ENCODE assay signal across 12 cellular contexts in the genomic region with DNA sequence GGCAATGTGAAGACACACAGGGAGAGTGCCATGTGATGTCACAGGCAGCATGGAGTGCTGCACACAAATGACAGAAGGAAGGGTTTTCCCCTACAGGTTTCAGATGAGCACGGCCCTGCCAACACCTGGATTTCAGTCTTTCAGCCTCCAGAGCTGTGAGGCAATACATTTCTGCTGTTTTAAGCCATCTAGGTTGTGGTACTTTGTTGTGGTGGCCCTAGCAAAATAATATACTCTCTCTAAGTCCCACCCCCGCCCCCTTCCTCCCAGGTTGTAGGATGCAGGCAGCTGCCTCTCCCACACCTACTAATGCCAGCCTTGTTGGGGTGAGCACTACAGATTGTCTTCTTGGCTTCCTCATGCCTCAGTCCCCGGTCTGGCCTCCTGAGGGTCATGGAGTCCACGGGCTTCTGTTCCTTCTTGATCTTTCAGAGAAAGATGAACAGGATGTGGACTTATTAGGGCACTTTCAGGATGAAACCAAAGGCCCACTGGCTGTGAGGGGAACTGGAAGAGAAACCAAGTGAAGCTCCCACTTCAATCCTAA.
DNase-seq lines count a peak whose midpoint lies in the region; ATAC-seq and TF ChIP-seq lines count a peak whose summit lies in the region.
"Had no signal": no experiment of that assay in that cellular context is flagged by ENCODE, and none has a peak within 500 bp of the region (broad histone marks: within the 10 kb centered on the region; RNA-seq: fewer than 3 reads in every experiment).

No MANE protein-coding gene starts in this region.

- H3K4me2 ChIP-seq in H9 (ENCODE audit: insufficient read depth, insufficient read length, low read length): no peak overlapping the region

- no peaks in the 10 kb centered on the region for H3K36me3 Mint-ChIP-seq in activated CD4-positive, alpha-beta memory T cell treated with anti-CD3 and anti-CD28 coated beads for 36 hours
- no peaks in the 10 kb centered on the region for H3K36me3 Mint-ChIP-seq in activated CD4-positive, alpha-beta memory T cell treated with anti-CD3 and anti-CD28 coated beads, Interleukin-2, amount 10 ng/mL, durations not matched to agents 7 days and 5 days (ENCODE audit: low read depth)
- H3K36me3 Mint-ChIP-seq in H9 (ENCODE audit: insufficient read depth in 1 of 3, low read depth in 3 of 3): no peaks in the 10 kb centered on the region; a peak in 1 of 7 replicates

- no peaks in the 10 kb centered on the region for H3K9me3 ChIP-seq in H9 (ENCODE audit: control insufficient read depth, low read depth, low read length)

- H2BK120ac ChIP-seq in H9 (ENCODE audit: low read depth, low read length, poor library complexity, severe bottlenecking): no peak overlapping the region

- H2AFZ ChIP-seq in H9 (ENCODE audit: low read length): no peak overlapping the region
- H2AFZ ChIP-seq: parathyroid adenoma had no signal

- H3K4ac ChIP-seq in H9 (ENCODE audit: low read depth, low read length): no peak overlapping the region

- DNase-seq in activated CD4-positive, alpha-beta memory T cell treated with anti-CD3 and anti-CD28 coated beads for 36 hours: peak; percentile 61
- DNase-seq in activated CD4-positive, alpha-beta memory T cell treated with anti-CD3 and anti-CD28 coated beads, Interleukin-2, amount 10 ng/mL, durations not matched to agents 7 days and 5 days: no peak
- DNase-seq in stimulated activated CD4-positive, alpha-beta T cell treated with anti-CD3 and anti-CD28 coated beads, TNF-alpha, amount 100 ng/mL, for 48 hours (ENCODE audit: low read depth in 3 of 3): peak in 2 of 3 donors; percentile 17 to 20
- DNase-seq in mucosa of gallbladder (ENCODE audit: low spot score) (no peak), H9 (no peak), UCSD-AML1 (lab: John Stamatoyannopoulos, UW; ENCODE audit: unreplicated experiment) (no peak)
- DNase-seq: NCI-H2081 treated with DMSO at 0.1 percent for 48 hours; stimulated activated naive CD4-positive, alpha-beta T cell treated with Interleukin-2 at 50 U/mL for 16 hours; T-helper 9 cell had no signal

- H3K14ac ChIP-seq in H9 (ENCODE audit: insufficient read depth, low read length): no peak overlapping the region

- CTCF ChIA-PET in activated CD4-positive, alpha-beta memory T cell treated with anti-CD3 and anti-CD28 coated beads for 36 hours (lab: Charles Lee): interaction anchor here (3.1 kb wide), 1 partner anchor 17 kb away, joined by 15 read pairs; no protein-coding TSS in a partner anchor
- CTCF ChIA-PET in activated CD4-positive, alpha-beta memory T cell treated with anti-CD3 and anti-CD28 coated beads, Interleukin-2, amount 10 ng/mL, durations not matched to agents 7 days and 5 days (lab: Charles Lee): interaction anchor here (0.8 to 1.3 kb wide), 3 partner anchors 9 to 17 kb away, joined by 3 to 4 read pairs (median 3); no protein-coding TSS in a partner anchor

- no peak overlapping the region for H2BK12ac ChIP-seq in H9 (ENCODE audit: insufficient read length, low read depth, low read length)

- H3K4me3 Mint-ChIP-seq in activated CD4-positive, alpha-beta memory T cell treated with anti-CD3 and anti-CD28 coated beads for 36 hours: no peak overlapping the region
- no peak overlapping the region for H3K4me3 Mint-ChIP-seq in activated CD4-positive, alpha-beta memory T cell treated with anti-CD3 and anti-CD28 coated beads, Interleukin-2, amount 10 ng/mL, durations not matched to agents 7 days and 5 days
- no peak overlapping the region for H3K4me3 Mint-ChIP-seq in H9

- H3K9me3 Mint-ChIP-seq in activated CD4-positive, alpha-beta memory T cell treated with anti-CD3 and anti-CD28 coated beads for 36 hours: no peaks in the 10 kb centered on the region
- no peaks in the 10 kb centered on the region for H3K9me3 Mint-ChIP-seq in activated CD4-positive, alpha-beta memory T cell treated with anti-CD3 and anti-CD28 coated beads, Interleukin-2, amount 10 ng/mL, durations not matched to agents 7 days and 5 days
- H3K9me3 Mint-ChIP-seq in H9: peaks cover 0 to 4% of the 10 kb centered on the region in 2 experiments; a peak in 1 of 5 replicates

- H2BK5ac ChIP-seq in H9 (ENCODE audit: insufficient read length, low read length): no peak overlapping the region

- no peaks in the 10 kb centered on the region for H3K79me1 ChIP-seq in H9 (ENCODE audit: insufficient read depth, low read depth, low read length, poor library complexity, severe bottlenecking)

- no peak overlapping the region for H2BK20ac ChIP-seq in H9 (ENCODE audit: low read depth, low read length, poor library complexity, severe bottlenecking)

- H3K27ac Mint-ChIP-seq in activated CD4-positive, alpha-beta memory T cell treated with anti-CD3 and anti-CD28 coated beads for 36 hours: no peak overlapping the region
- no peak overlapping the region for H3K27ac Mint-ChIP-seq in activated CD4-positive, alpha-beta memory T cell treated with anti-CD3 and anti-CD28 coated beads, Interleukin-2, amount 10 ng/mL, durations not matched to agents 7 days and 5 days
- no peak overlapping the region for H3K27ac Mint-ChIP-seq in H9

- WGBS in H9 (ENCODE audit: extremely low coverage, insufficient read length, low lambda C conversion rate): no CpG with 5 or more reads among the region's 4 CpGs

- no peak overlapping the region for H3K56ac ChIP-seq in H9 (ENCODE audit: insufficient read length, low read depth, low read length)

- no peak overlapping the region for H3K23ac ChIP-seq in H9 (ENCODE audit: insufficient read length, low read depth, low read length)

- no peak overlapping the region for H4K5ac ChIP-seq in H9 (ENCODE audit: insufficient read length, low read depth, low read length)

- ATAC-seq in HG02588 (IDR thresholded peaks at IDR 0.05; ENCODE audit: unreplicated experiment) (peak; percentile 98), HG03565 (IDR thresholded peaks at IDR 0.05; ENCODE audit: unreplicated experiment) (peak; percentile 98)

- no peak overlapping the region for H3T11ph ChIP-seq in H9 (ENCODE audit: low read length)

- no peaks in the 10 kb centered on the region for H3K4me1 ChIP-seq in H9 (ENCODE audit: insufficient read depth, low read length)
- H3K4me1 ChIP-seq: parathyroid adenoma had no signal

- no peaks in the 10 kb centered on the region for H3K79me2 ChIP-seq in H9 (ENCODE audit: insufficient read depth, low read length)
- H3K79me2 ChIP-seq: parathyroid adenoma had no signal

- no peak for TF ChIP-seq CTCF in H9 (conservative IDR thresholded peaks at IDR 0.05)

- H3K18ac ChIP-seq in H9 (ENCODE audit: insufficient read length, low read depth, low read length): no peak overlapping the region

- no peak overlapping the region for H4K91ac ChIP-seq in H9 (ENCODE audit: insufficient read length, low read depth, low read length)

- H3K27ac ChIP-seq in H9 (ENCODE audit: insufficient read length, low read depth, low read length): no peak overlapping the region
- H3K27ac ChIP-seq: parathyroid adenoma had no signal

- no peak overlapping the region for H3K9ac ChIP-seq in H9 (ENCODE audit: extremely low read depth, insufficient read length, low read length)
- H3K9ac ChIP-seq: parathyroid adenoma had no signal

- no peak overlapping the region for H2AK5ac ChIP-seq in H9 (ENCODE audit: insufficient read length, low read length)

- no peaks in the 10 kb centered on the region for H3K23me2 ChIP-seq in H9 (ENCODE audit: insufficient read length, low read depth, low read length, poor library complexity, severe bottlenecking)

- no peaks in the 10 kb centered on the region for H4K20me1 ChIP-seq in H9 (ENCODE audit: control insufficient read depth, insufficient read depth, insufficient read length)

- peaks cover 15% of the 10 kb centered on the region for H3K4me1 Mint-ChIP-seq in activated CD4-positive, alpha-beta memory T cell treated with anti-CD3 and anti-CD28 coated beads for 36 hours (ENCODE audit: low read depth)
- peaks cover 16% of the 10 kb centered on the region for H3K4me1 Mint-ChIP-seq in activated CD4-positive, alpha-beta memory T cell treated with anti-CD3 and anti-CD28 coated beads, Interleukin-2, amount 10 ng/mL, durations not matched to agents 7 days and 5 days
- H3K4me1 Mint-ChIP-seq in H9: peaks cover 3 to 5% of the 10 kb centered on the region in 2 experiments; a peak in 2 of 4 replicates

- no peak overlapping the region for H4K8ac ChIP-seq in H9 (replicated peaks; ENCODE audit: insufficient read length, low read depth, low read length)

- intact Hi-C loops in activated CD4-positive, alpha-beta memory T cell treated with anti-CD3 and anti-CD28 coated beads for 36 hours (cut with micrococcal nuclease): no loop called here

- peaks cover 2% of the 10 kb centered on the region for H3K27me3 Mint-ChIP-seq in activated CD4-positive, alpha-beta memory T cell treated with anti-CD3 and anti-CD28 coated beads for 36 hours
- peaks cover 3% of the 10 kb centered on the region for H3K27me3 Mint-ChIP-seq in activated CD4-positive, alpha-beta memory T cell treated with anti-CD3 and anti-CD28 coated beads, Interleukin-2, amount 10 ng/mL, durations not matched to agents 7 days and 5 days
- no peaks in the 10 kb centered on the region for H3K27me3 Mint-ChIP-seq in H9 (ENCODE audit: low read depth)

- H3K27me3 ChIP-seq in H9 (ENCODE audit: insufficient read depth, low read length): no peaks in the 10 kb centered on the region

- H2BK15ac ChIP-seq in H9 (ENCODE audit: low read depth, low read length): no peak overlapping the region

- POLR2A ChIA-PET in activated CD4-positive, alpha-beta memory T cell treated with anti-CD3 and anti-CD28 coated beads for 36 hours (lab: Charles Lee): no interaction called here
- POLR2A ChIA-PET in activated CD4-positive, alpha-beta memory T cell treated with anti-CD3 and anti-CD28 coated beads, Interleukin-2, amount 10 ng/mL, durations not matched to agents 7 days and 5 days (lab: Charles Lee): interaction anchor here (1.5 kb wide), 1 partner anchor 9 kb away, joined by 3 read pairs; no protein-coding TSS in a partner anchor

Comparison
In these comparisons a context has a peak if more than half of its experiments do, and no peak if none do; other contexts are left out.
1. DNase-seq: peak in activated CD4-positive, alpha-beta memory T cell treated with anti-CD3 and anti-CD28 coated beads for 36 hours (single experiment) and stimulated activated CD4-positive, alpha-beta T cell treated with anti-CD3 and anti-CD28 coated beads, TNF-alpha, amount 100 ng/mL, for 48 hours (2 of 3); none in activated CD4-positive, alpha-beta memory T cell treated with anti-CD3 and anti-CD28 coated beads, Interleukin-2, amount 10 ng/mL, durations not matched to agents 7 days and 5 days (single experiment), mucosa of gallbladder (single experiment), H9 (single experiment) and UCSD-AML1 (single experiment).